In genomic region chrX:97461763-97462162, GRCh38 we compare ENCODE assay signal across 23 cellular contexts.
A peak's percentile ranks its signal among the peaks of the same experiment; 100 is the strongest.
DNase-seq lines count a peak whose midpoint lies in the region; ATAC-seq and TF ChIP-seq lines count a peak whose summit lies in the region.
"Had no signal": no experiment of that assay in that cellular context is flagged by ENCODE, and none has a peak within 500 bp of the region (broad histone marks: within the 10 kb centered on the region; RNA-seq: fewer than 3 reads in every experiment).

No MANE protein-coding gene starts in this region.

- TF ChIP-seq CTCF in IMR-90 (conservative IDR thresholded peaks at IDR 0.05; ENCODE audit: low read depth, low read length) (no peak), endodermal cell (conservative IDR thresholded peaks at IDR 0.05) (peak; percentile 52), neural crest cell (conservative IDR thresholded peaks at IDR 0.05) (peak; percentile 57), osteocyte (IDR thresholded peaks at IDR 0.05) (no peak), body of pancreas (IDR thresholded peaks at IDR 0.05) (no peak), right lobe of liver (IDR thresholded peaks at IDR 0.05) (no peak)

- H3K27ac Mint-ChIP-seq in endodermal cell (no peak overlapping the region), neural crest cell (ENCODE audit: unreplicated experiment) (no peak overlapping the region), osteocyte (ENCODE audit: unreplicated experiment) (no peak overlapping the region)
- H3K27ac Mint-ChIP-seq: B cell; CD8-positive, alpha-beta T cell; GM23338; HFFc6 had no signal

- CTCF ChIA-PET in IMR-90 (lab: Yijun Ruan, JAX), result interaction anchor here (0.8 kb wide), 1 partner anchor 11 kb away, joined by 3 read pairs; no protein-coding TSS in a partner anchor

- no peak overlapping the region for H3K23ac ChIP-seq in IMR-90 (ENCODE audit: low read depth, low read length)

- POLR2A ChIA-PET in IMR-90 (lab: Charles Lee; ENCODE audit: unreplicated experiment), result no interaction called here

- ATAC-seq in IMR-90 (ENCODE audit: low read depth) (no peak), GM21825 (IDR thresholded peaks at IDR 0.05; ENCODE audit: unreplicated experiment) (no peak), body of pancreas (no peak), right lobe of liver (no peak)
- ATAC-seq: CD8-positive, alpha-beta T cell; GM23338 had no signal

- no peak overlapping the region for H2BK15ac ChIP-seq in IMR-90 (ENCODE audit: low read depth, low read length)

- H3K9me3 ChIP-seq in IMR-90 (ENCODE audit: control insufficient read depth, insufficient read depth, low read length) (no peaks in the 10 kb centered on the region), endodermal cell (ENCODE audit: control insufficient read depth, low read length) (no peaks in the 10 kb centered on the region), body of pancreas (no peaks in the 10 kb centered on the region), right lobe of liver (no peaks in the 10 kb centered on the region)
- H3K9me3 ChIP-seq: HAP-1, MG63, SJSA1 had no signal

- BruUV-seq in IMR-90 (replicated peaks; lab: Mats Ljungman, UMichigan), result no TSS peak

- no peak overlapping the region for H4K8ac ChIP-seq in IMR-90 (ENCODE audit: low read depth in 2 of 2, low read length in 2 of 2)

- no peaks in the 10 kb centered on the region for H3K9me1 ChIP-seq in IMR-90 (ENCODE audit: insufficient read depth, low read length)

- no peak overlapping the region for H3K14ac ChIP-seq in IMR-90 (replicated peaks; ENCODE audit: low read depth, low read length)

- H3K27me3 ChIP-seq in IMR-90 (ENCODE audit: control insufficient read depth, insufficient read depth, low read length) (no peaks in the 10 kb centered on the region), endodermal cell (ENCODE audit: control insufficient read depth, insufficient read depth, low read length, poor library complexity, severe bottlenecking) (no peaks in the 10 kb centered on the region), body of pancreas (no peaks in the 10 kb centered on the region), right lobe of liver (no peaks in the 10 kb centered on the region)
- H3K27me3 ChIP-seq: MG63, SJSA1 had no signal

- H3K9me3 Mint-ChIP-seq in endodermal cell, result no peaks in the 10 kb centered on the region
- peaks cover 7% of the 10 kb centered on the region for H3K9me3 Mint-ChIP-seq in neural crest cell
- peaks cover 4% of the 10 kb centered on the region for H3K9me3 Mint-ChIP-seq in osteocyte (ENCODE audit: unreplicated experiment)
- H3K9me3 Mint-ChIP-seq: CD8-positive, alpha-beta T cell; GM23338; HFFc6 had no signal

- no peak overlapping the region for H3K4ac ChIP-seq in IMR-90 (ENCODE audit: low read depth, low read length)

- H3K4me3 ChIP-seq in IMR-90 (ENCODE audit: insufficient read depth, low read depth, low read length) (no peak overlapping the region), endodermal cell (ENCODE audit: low read length) (no peak overlapping the region), body of pancreas (no peak overlapping the region), right lobe of liver (no peak overlapping the region)
- H3K4me3 ChIP-seq: GM23338, HAP-1, MG63, SJSA1 had no signal

- WGBS in IMR-90 (ENCODE audit: extremely low coverage in 2 of 2, insufficient read length in 1 of 2), 2 experiments, result no CpG with 5 or more reads among the region's 1 CpG
- 83% methylated on average over 1 of the region's 1 CpG; no CpG with 5 or more reads in 1 of the 2 experiments for WGBS in endodermal cell (ENCODE audit: insufficient coverage in 1 of 2, insufficient read length in 1 of 2), 2 experiments
- 86 to 93% methylated on average over 1 of the region's 1 CpG for WGBS in body of pancreas, 2 donors
- 80% methylated on average over 1 of the region's 1 CpG for WGBS in right lobe of liver (ENCODE audit: insufficient coverage, low coverage, low lambda C conversion rate, missing lambda C conversion rate)

- H3K36me3 ChIP-seq in IMR-90 (ENCODE audit: control insufficient read depth, insufficient read depth, low read length) (no peaks in the 10 kb centered on the region), endodermal cell (ENCODE audit: control insufficient read depth, insufficient read depth, low read length) (no peaks in the 10 kb centered on the region), body of pancreas (replicated peaks in 1 of 2; ENCODE audit: insufficient read depth in 1 of 2, low read depth in 2 of 2) (no peaks in the 10 kb centered on the region), right lobe of liver (no peaks in the 10 kb centered on the region)
- H3K36me3 ChIP-seq: HAP-1, MG63, SJSA1 had no signal

- no peak for TF ChIP-seq RAD21 in IMR-90 (IDR thresholded peaks at IDR 0.05; ENCODE audit: low read length)

- in situ Hi-C loops in IMR-90 (cut with MboI; ENCODE audit: low sequenced_read_pairs), result no loop called here

- no peak overlapping the region for H4K91ac ChIP-seq in IMR-90 (ENCODE audit: insufficient read depth, low read depth, low read length)

- H3K79me1 ChIP-seq in IMR-90 (ENCODE audit: low read depth in 1 of 2, low read length in 2 of 2), result no peaks in the 10 kb centered on the region; a peak in 1 of 4 replicates

- H3K56ac ChIP-seq in IMR-90 (ENCODE audit: extremely low read depth, insufficient read depth, low read length), result no peak overlapping the region

- H3K36me3 Mint-ChIP-seq in endodermal cell (ENCODE audit: low read depth) (peaks cover 2% of the 10 kb centered on the region), neural crest cell (ENCODE audit: low read depth) (no peaks in the 10 kb centered on the region), osteocyte (ENCODE audit: unreplicated experiment) (no peaks in the 10 kb centered on the region)
- H3K36me3 Mint-ChIP-seq: CD8-positive, alpha-beta T cell had no signal

- no peak overlapping the region for H2BK120ac ChIP-seq in IMR-90 (ENCODE audit: low read depth, low read length)

- dilution Hi-C loops in IMR-90 (cut with HindIII; ENCODE audit: low sequenced_read_pairs, unreplicated experiment), result no loop called here

- H2AFZ ChIP-seq in IMR-90 (replicated peaks; ENCODE audit: low read length, poor library complexity), result no peak overlapping the region
- H2AFZ ChIP-seq: GM23338 had no signal

- H3K4me1 ChIP-seq in IMR-90 (ENCODE audit: control insufficient read depth, insufficient read depth, low read length) (no peaks in the 10 kb centered on the region; the same call in 1 of the 2 replicates), endodermal cell (ENCODE audit: control insufficient read depth, insufficient read depth, low read length) (no peaks in the 10 kb centered on the region), body of pancreas (no peaks in the 10 kb centered on the region), right lobe of liver (no peaks in the 10 kb centered on the region)
- H3K4me1 ChIP-seq: SJSA1 had no signal

- no peak overlapping the region for H3K18ac ChIP-seq in IMR-90 (ENCODE audit: low read depth, low read length)

- no peak overlapping the region for H2AK5ac ChIP-seq in IMR-90 (ENCODE audit: low read depth, low read length)

- no peak for TF ChIP-seq POLR2A in IMR-90 (IDR thresholded peaks at IDR 0.05; ENCODE audit: low read depth, low read length)
- no peak for TF ChIP-seq POLR2A in body of pancreas (IDR thresholded peaks at IDR 0.05)
- TF ChIP-seq POLR2A in right lobe of liver (IDR thresholded peaks at IDR 0.05), result no peak

- H3K9ac ChIP-seq in IMR-90 (ENCODE audit: low read depth, low read length) (no peak overlapping the region), endodermal cell (ENCODE audit: extremely low read depth, low read length, poor library complexity, severe bottlenecking) (no peak overlapping the region)

- H3K27me3 Mint-ChIP-seq in endodermal cell (ENCODE audit: insufficient read depth) (no peaks in the 10 kb centered on the region), neural crest cell (ENCODE audit: low read depth) (no peaks in the 10 kb centered on the region), osteocyte (ENCODE audit: unreplicated experiment) (no peaks in the 10 kb centered on the region)
- H3K27me3 Mint-ChIP-seq: B cell had no signal

- no peak for DNase-seq in IMR-90
- DNase-seq in endodermal cell, result no peak
- DNase-seq in neural crest cell (ENCODE audit: low read depth, low spot score), result no peak
- DNase-seq in osteocyte (ENCODE audit: extremely low spot score, unreplicated experiment), result no peak
- no peak for DNase-seq in body of pancreas
- DNase-seq in right lobe of liver, result no peak
- DNase-seq: CD8-positive, alpha-beta T cell; DMS 273 treated with DMSO at 0.1 percent for 48 hours; HFFc6; KG1; MG63; NCI-H1105 treated with DMSO at 0.1 percent for 48 hours; NCI-H2029 treated with DMSO at 0.1 percent for 48 hours; NCI-H2227 treated with DMSO at 0.1 percent for 48 hours; NCI-H526 treated with DMSO at 0.1 percent for 48 hours; Right ventricle myocardium superior; RPMI8226 had no signal

- no peak overlapping the region for H3K27ac ChIP-seq in IMR-90 (ENCODE audit: insufficient read depth, low read length)
- H3K27ac ChIP-seq in endodermal cell (ENCODE audit: low read depth, low read length), result no peak overlapping the region
- H3K27ac ChIP-seq in body of pancreas, result no peak overlapping the region
- H3K27ac ChIP-seq in right lobe of liver, result no peak overlapping the region
- H3K27ac ChIP-seq: C4-2B, SJSA1 had no signal

- H4K5ac ChIP-seq in IMR-90 (ENCODE audit: low read depth, low read length), result no peak overlapping the region

- H3K4me3 Mint-ChIP-seq in endodermal cell (no peak overlapping the region), neural crest cell (no peak overlapping the region), osteocyte (ENCODE audit: unreplicated experiment) (no peak overlapping the region)
- H3K4me3 Mint-ChIP-seq: B cell; CD8-positive, alpha-beta T cell; GM23338; HFFc6 had no signal

- H3K4me1 Mint-ChIP-seq in endodermal cell (peaks cover 22% of the 10 kb centered on the region), neural crest cell (peaks cover 30% of the 10 kb centered on the region), osteocyte (ENCODE audit: unreplicated experiment) (no peaks in the 10 kb centered on the region)
- H3K4me1 Mint-ChIP-seq: B cell had no signal

- H2BK20ac ChIP-seq in IMR-90 (ENCODE audit: low read depth, low read length), result peak overlapping the region; percentile 8; the same call in 1 of the 2 replicates

- intact Hi-C loops in IMR-90 (cut with micrococcal nuclease), result no loop called here
- intact Hi-C loops in body of pancreas (cut with DNase I), result no loop called here
- intact Hi-C loops in right lobe of liver (cut with DNase I), result no loop called here

- H4K20me1 ChIP-seq in IMR-90 (ENCODE audit: insufficient read depth, low read length), result no peaks in the 10 kb centered on the region

- H3K4me2 ChIP-seq in IMR-90 (ENCODE audit: low read depth, low read length), result no peak overlapping the region
- H3K4me2 ChIP-seq: GM23338 had no signal

- peak overlapping the region; percentile 15 for H2BK5ac ChIP-seq in IMR-90 (ENCODE audit: low read depth, low read length, poor library complexity, severe bottlenecking)

- H2AK9ac ChIP-seq in IMR-90 (replicated peaks; ENCODE audit: low read depth, low read length, poor library complexity), result no peak overlapping the region

Comparison
In these comparisons a context has a peak if more than half of its experiments do, and no peak if none do; other contexts are left out.
1. CTCF ChIP-seq: peak in endodermal cell (single experiment) and neural crest cell (single experiment); none in IMR-90 (single experiment), osteocyte (single experiment), body of pancreas (0 of 7) and right lobe of liver (0 of 4).